Comparison of ENCODE assay signal across 8 cellular contexts in the genomic region with DNA sequence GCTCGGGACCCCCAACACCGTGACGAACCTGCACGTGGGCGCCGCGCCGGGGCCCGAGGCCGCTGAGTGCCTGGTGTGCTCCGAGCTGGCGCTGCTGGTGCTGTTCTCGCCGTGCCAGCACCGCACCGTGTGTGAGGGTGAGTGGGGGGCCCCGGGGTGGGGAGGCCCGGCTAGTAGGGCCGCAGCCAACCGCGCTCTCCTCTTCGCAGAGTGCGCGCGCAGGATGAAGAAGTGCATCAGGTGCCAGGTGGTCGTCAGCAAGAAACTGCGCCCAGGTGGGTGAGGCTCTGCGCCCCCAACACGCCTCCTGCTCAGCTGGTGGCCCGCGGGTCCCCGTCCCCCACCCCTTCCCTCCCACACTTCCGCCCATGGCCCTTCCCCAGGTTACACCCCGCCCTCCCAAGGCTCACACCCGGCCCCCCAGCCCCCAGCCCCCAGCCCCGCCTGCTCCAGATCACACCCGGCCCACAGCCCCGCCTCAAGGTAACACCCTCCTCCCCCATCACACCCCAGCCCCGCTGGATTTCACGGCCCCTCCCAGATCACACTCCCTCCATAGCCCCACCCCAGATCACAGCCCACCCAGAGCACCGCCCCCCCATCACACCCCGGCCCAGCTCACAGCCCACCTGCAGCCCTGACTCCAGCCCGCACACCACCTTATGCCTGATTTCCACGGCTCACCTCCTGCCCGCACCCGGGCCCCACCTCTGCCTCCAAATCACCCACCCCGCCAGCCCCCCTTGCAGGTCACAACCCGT. TPM values are rescaled to one million over a fixed set of nuclear protein-coding genes. Genes with fewer than 3 reads are reported as not detected.
DNase-seq lines count a peak whose midpoint lies in the region; ATAC-seq and TF ChIP-seq lines count a peak whose summit lies in the region.

No MANE protein-coding gene starts in this region.

- peaks cover 3% of the 10 kb centered on the region for H3K27me3 Mint-ChIP-seq in progenitor cell of endocrine pancreas

- no peaks in the 10 kb centered on the region for H4K20me1 ChIP-seq in DOHH2 (ENCODE audit: control insufficient read depth, insufficient read depth, low read depth, low read length)

- no peaks in the 10 kb centered on the region for H3K79me2 ChIP-seq in DOHH2 (ENCODE audit: control insufficient read depth, low read length)

- no peaks in the 10 kb centered on the region for H3K36me3 ChIP-seq in DOHH2 (ENCODE audit: control insufficient read depth, low read length)

- ATAC-seq in activated CD4-positive, CD25-positive, alpha-beta regulatory T cell treated with anti-CD3 and anti-CD28 coated beads, Interleukin-2, amount 50 U/mL, for 24 hours: peak; percentile 38 to 47
- ATAC-seq in GM21447 (IDR thresholded peaks at IDR 0.05; ENCODE audit: unreplicated experiment): no peak

- H3K27me3 ChIP-seq in DOHH2 (ENCODE audit: control insufficient read depth, low read length): no peaks in the 10 kb centered on the region

- H3F3A ChIP-seq in DOHH2 (ENCODE audit: control insufficient read depth, insufficient read depth): no peaks in the 10 kb centered on the region

- H3K4me1 ChIP-seq in DOHH2 (ENCODE audit: control insufficient read depth, low read length): peaks cover 20% of the 10 kb centered on the region

- no peak for TF ChIP-seq CTCF in DOHH2 (IDR thresholded peaks at IDR 0.05; ENCODE audit: low read depth, low read length, poor library complexity, severe bottlenecking)
- no peak for TF ChIP-seq CTCF in coronary artery (IDR thresholded peaks at IDR 0.05)
- TF ChIP-seq CTCF in progenitor cell of endocrine pancreas (IDR thresholded peaks at IDR 0.05; ENCODE audit: unreplicated experiment): no peak

- no peaks in the 10 kb centered on the region for H3K36me3 Mint-ChIP-seq in progenitor cell of endocrine pancreas (ENCODE audit: insufficient read depth)

- H3K27ac ChIP-seq in DOHH2 (ENCODE audit: low read depth, low read length) (0 out of 2 replicates have a peak overlapping the region, but pooled peaks have one; percentile 21), coronary artery (peak overlapping the region in 1 of 2 donors; percentile 97)

- H3K9me2 ChIP-seq in DOHH2 (replicated peaks; ENCODE audit: control insufficient read depth, low read length): no peaks in the 10 kb centered on the region

- no peaks in the 10 kb centered on the region for H3K9me3 Mint-ChIP-seq in progenitor cell of endocrine pancreas (ENCODE audit: low read depth)

- peak overlapping the region; percentile 60 for H3K4me3 ChIP-seq in DOHH2 (ENCODE audit: low read length)
- peak overlapping the region; percentile 77 for H3K4me3 ChIP-seq in coronary artery

- no peak overlapping the region for H3K27ac Mint-ChIP-seq in progenitor cell of endocrine pancreas

- H3K4me1 Mint-ChIP-seq in progenitor cell of endocrine pancreas (ENCODE audit: low read depth): no peaks in the 10 kb centered on the region

- DNase-seq in coronary artery (ENCODE audit: low spot score) (peak; percentile 71), pons (ENCODE audit: low spot score) (no peak), NCI-H2081 (lab: John Stamatoyannopoulos, UW) (no peak), progenitor cell of endocrine pancreas (ENCODE audit: low spot score, unreplicated experiment) (no peak)
- DNase-seq in stimulated activated CD4-positive, alpha-beta T cell treated with anti-CD3 and anti-CD28 coated beads, Interleukin-1b, Interleukin-23, amount 100 ng/mL, for 48 hours: peak; percentile 64

- no peak overlapping the region for H3K4me3 Mint-ChIP-seq in progenitor cell of endocrine pancreas (ENCODE audit: low read depth)

- H3K4me2 ChIP-seq in DOHH2 (ENCODE audit: low read length): peak overlapping the region; percentile 71

- H3K9me3 ChIP-seq in DOHH2 (ENCODE audit: control insufficient read depth, insufficient read depth, low read length): no peaks in the 10 kb centered on the region

RNA-seq across cellular contexts. Expression of a gene that starts 2.4 kb away (rescaled TPM):
- total RNA-seq in progenitor cell of endocrine pancreas: 4.4 and 5.3 TPM in 2 replicates

RNA-seq across cellular contexts. Expression of a gene that starts 14.3 kb away (rescaled TPM):
- 132 and 144 TPM in 2 replicates for total RNA-seq in progenitor cell of endocrine pancreas

RNA-seq across cellular contexts. Expression of a gene that starts 29.2 kb away (rescaled TPM):
- 26.3 and 28.7 TPM in 2 replicates for total RNA-seq in progenitor cell of endocrine pancreas

RNA-seq across cellular contexts. Expression of a gene that starts 29.7 kb away (rescaled TPM):
- 2.7 and 4.2 TPM in 2 replicates for total RNA-seq in progenitor cell of endocrine pancreas

RNA-seq across cellular contexts. Expression of a gene that starts 54.9 kb away (rescaled TPM):
- total RNA-seq in progenitor cell of endocrine pancreas: 114 and 118 TPM in 2 replicates

Comparison
In these comparisons a context has a peak if more than half of its experiments do, and no peak if none do; other contexts are left out.
1. DNase-seq: peak in coronary artery (single experiment) and stimulated activated CD4-positive, alpha-beta T cell treated with anti-CD3 and anti-CD28 coated beads, Interleukin-1b, Interleukin-23, amount 100 ng/mL, for 48 hours (single experiment); none in pons (single experiment), NCI-H2081 (0 of 2) and progenitor cell of endocrine pancreas (single experiment).